Comparison of ENCODE assay signal across 29 cellular contexts in the genomic region with DNA sequence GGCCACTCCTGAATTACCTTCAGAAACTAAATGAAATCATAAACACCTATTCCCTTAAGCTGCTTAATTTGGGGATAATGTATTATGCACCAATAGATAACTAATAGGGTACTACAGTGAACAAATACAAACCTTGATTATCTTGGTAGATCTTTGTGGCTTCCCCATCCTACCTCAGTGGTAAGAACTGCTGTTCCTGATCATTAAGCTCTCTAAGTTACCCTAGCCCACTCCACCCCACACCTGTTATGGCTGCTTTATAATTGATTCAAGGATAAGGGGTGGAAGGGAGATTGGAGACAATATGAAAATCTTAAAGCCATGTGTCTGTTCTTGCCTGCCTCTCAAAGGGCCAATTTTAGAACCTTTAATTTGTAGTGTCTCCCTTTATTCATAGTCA.
"Had no signal": no experiment of that assay in that cellular context is flagged by ENCODE, and none has a peak within 500 bp of the region (broad histone marks: within the 10 kb centered on the region; RNA-seq: fewer than 3 reads in every experiment).

No MANE protein-coding gene starts in this region.

- H3K27me3 Mint-ChIP-seq: memory B cell; naive thymus-derived CD8-positive, alpha-beta T cell had no signal

- H3K27ac Mint-ChIP-seq: activated naive CD4-positive, alpha-beta T cell treated with anti-CD3 and anti-CD28 coated beads, Interleukin-2, amount 50 U/mL, for 72 hours; activated T-helper 17 cell treated with anti-CD3 and anti-CD28 coated beads, Interleukin-2, amount 50 U/mL, for 72 hours; memory B cell had no signal

- H3K36me3 ChIP-seq: cardiac muscle cell, colonic mucosa, esophagus squamous epithelium, right atrium auricular region, suprapubic skin, tibial artery had no signal

- H3K36me3 Mint-ChIP-seq: brain had no signal

- H3K9me3 ChIP-seq: colonic mucosa, esophagus squamous epithelium, right atrium auricular region, suprapubic skin, tibial artery had no signal

- H3K27ac ChIP-seq: cardiac muscle cell, colonic mucosa, epithelial cell of prostate, esophagus squamous epithelium, parathyroid adenoma, right atrium auricular region, suprapubic skin, tibial artery, VCaP had no signal

- H3K4me3 Mint-ChIP-seq: activated T-helper 17 cell treated with anti-CD3 and anti-CD28 coated beads, Interleukin-2, amount 50 U/mL, for 72 hours; brain; memory B cell; neural crest cell had no signal

- H3K4me3 ChIP-seq: cardiac muscle cell, colonic mucosa, esophagus squamous epithelium, right atrium auricular region, suprapubic skin, tibial artery had no signal

- DNase-seq: activated CD4-positive, alpha-beta T cell treated with anti-CD3 and anti-CD28 coated beads for 4 hours; activated CD4-positive, alpha-beta T cell treated with anti-CD3 and anti-CD28 coated beads, Interleukin-2, amount 50 U/mL, for 4 hours; activated CD8-positive, alpha-beta memory T cell treated with anti-CD3 and anti-CD28 coated beads, Interleukin-2, amount 50 U/mL, for 4 hours; activated gamma-delta T cell treated with Interleukin-2 at 50 U/mL for 16 hours; activated T-cell treated with anti-CD3 and anti-CD28 coated beads, Interleukin-2, amount 50 U/mL, for 1 hour; anterior cingulate cortex; cerebellar nuclear complex; colonic mucosa; effector CD8-positive, alpha-beta T cell; esophagus squamous epithelium; hippocampal formation; midbrain; naive thymus-derived CD8-positive, alpha-beta T cell; nucleus accumbens; stimulated activated CD4-positive, alpha-beta T cell treated with anti-CD3 and anti-CD28 coated beads, Interleukin-15, amount 100 ng/mL, for 24 hours; stimulated activated CD4-positive, alpha-beta T cell treated with anti-CD3 and anti-CD28 coated beads, Interleukin-2, amount 100 ng/mL, for 24 hours; stimulated activated naive CD4-positive, alpha-beta T cell; tibial artery had no signal

- H3K4me1 ChIP-seq: colonic mucosa had no signal

- H3K27me3 ChIP-seq: cardiac muscle cell, colonic mucosa, esophagus squamous epithelium, right atrium auricular region, suprapubic skin, tibial artery had no signal

- ATAC-seq: activated naive CD4-positive, alpha-beta T cell treated with anti-CD3 and anti-CD28 coated beads, Interleukin-2, amount 50 U/mL, for 72 hours; activated T-helper 17 cell treated with anti-CD3 and anti-CD28 coated beads, Interleukin-2, amount 50 U/mL, for 72 hours; naive thymus-derived CD8-positive, alpha-beta T cell had no signal

- H3K4me1 Mint-ChIP-seq: neural crest cell had no signal
